8 cellular contexts compared by ENCODE assay signal in genomic region chr15:42494998-42495360, GRCh38.
DNase-seq lines count a peak whose midpoint lies in the region; ATAC-seq and TF ChIP-seq lines count a peak whose summit lies in the region.

No MANE protein-coding gene starts in this region.

- peak overlapping the region; percentile 95 for H3K4me3 Mint-ChIP-seq in stimulated activated memory B cell treated with anti-CD40 and anti-IgM and Interleukin-4, amounts not matched to agents 10 μg/mL and 1 μg/mL and 100 μg/mL, for 72 hours

- peaks cover 62% of the 10 kb centered on the region for H3K4me1 Mint-ChIP-seq in stimulated activated memory B cell treated with anti-CD40 and anti-IgM and Interleukin-4, amounts not matched to agents 10 μg/mL and 1 μg/mL and 100 μg/mL, for 72 hours

- H3K27ac Mint-ChIP-seq in stimulated activated memory B cell treated with anti-CD40 and anti-IgM and Interleukin-4, amounts not matched to agents 10 μg/mL and 1 μg/mL and 100 μg/mL, for 72 hours, result peak overlapping the region; percentile 81

- no peak for ATAC-seq in stimulated activated memory B cell treated with anti-CD40 and anti-IgM and Interleukin-4, amounts not matched to agents 10 μg/mL and 1 μg/mL and 100 μg/mL, for 72 hours
- no peak for ATAC-seq in HG03108 (IDR thresholded peaks at IDR 0.05; ENCODE audit: unreplicated experiment)

- H3K27me3 ChIP-seq in layer of hippocampus (ENCODE audit: control insufficient read depth, insufficient read depth, low read length), result no peaks in the 10 kb centered on the region

- CTCF ChIA-PET in RWPE1 (lab: Yijun Ruan, JAX), result no interaction called here

- H3K9me3 Mint-ChIP-seq in stimulated activated memory B cell treated with anti-CD40 and anti-IgM and Interleukin-4, amounts not matched to agents 10 μg/mL and 1 μg/mL and 100 μg/mL, for 72 hours, result no peaks in the 10 kb centered on the region

- TF ChIP-seq CTCF in RWPE1 (conservative IDR thresholded peaks at IDR 0.05; ENCODE audit: low read depth) (no peak), choroid plexus epithelial cell (conservative IDR thresholded peaks at IDR 0.05; ENCODE audit: low read depth, low read length) (no peak)

- no peaks in the 10 kb centered on the region for H3K27me3 Mint-ChIP-seq in stimulated activated memory B cell treated with anti-CD40 and anti-IgM and Interleukin-4, amounts not matched to agents 10 μg/mL and 1 μg/mL and 100 μg/mL, for 72 hours

- peaks cover 9% of the 10 kb centered on the region for H3K36me3 Mint-ChIP-seq in stimulated activated memory B cell treated with anti-CD40 and anti-IgM and Interleukin-4, amounts not matched to agents 10 μg/mL and 1 μg/mL and 100 μg/mL, for 72 hours

- POLR2A ChIA-PET in RWPE1 (lab: Yijun Ruan, JAX; ENCODE audit: low non-redundant PET), result interaction anchor here (0.7 kb wide), 1 partner anchor 222 kb away, joined by 3 read pairs; the partner anchor contains the start of genes GANC and TMEM87A

- peak overlapping the region; percentile 75 for H3K4me3 ChIP-seq in choroid plexus epithelial cell (ENCODE audit: low read depth, low read length)

- DNase-seq in activated CD4-positive, alpha-beta T cell treated with anti-CD3 and anti-CD28 coated beads for 48 hours, result peak; percentile 20
- no peak for DNase-seq in activated CD4-positive, alpha-beta T cell treated with anti-CD3 and anti-CD28 coated beads, Interleukin-2, amount 50 U/mL, for 1 hour
- DNase-seq in RWPE1 (ENCODE audit: low spot score) (peak; percentile 57), choroid plexus epithelial cell (ENCODE audit: low read depth) (peak; percentile 63), NOMO-1 treated with dmso at 0.1 percent for 144 hours (lab: John Stamatoyannopoulos, UW; ENCODE audit: unreplicated experiment) (no peak)

- H3K27ac ChIP-seq in RWPE1 (peak overlapping the region; percentile 79), layer of hippocampus (ENCODE audit: low read depth, low read length) (peak overlapping the region; percentile 93)

Comparison
In these comparisons a context has a peak if more than half of its experiments do, and no peak if none do; other contexts are left out.
1. DNase-seq: peak in activated CD4-positive, alpha-beta T cell treated with anti-CD3 and anti-CD28 coated beads for 48 hours (single experiment), RWPE1 (single experiment) and choroid plexus epithelial cell (single experiment); none in activated CD4-positive, alpha-beta T cell treated with anti-CD3 and anti-CD28 coated beads, Interleukin-2, amount 50 U/mL, for 1 hour (single experiment) and NOMO-1 treated with dmso at 0.1 percent for 144 hours (single experiment).